8 cellular contexts compared by ENCODE assay signal in genomic region chr1:41023279-41023990, GRCh38. TPM values are rescaled to one million over a fixed set of nuclear protein-coding genes. Genes with fewer than 3 reads are reported as not detected.
DNase-seq lines count a peak whose midpoint lies in the region; ATAC-seq, FAIRE-seq and TF ChIP-seq lines count a peak whose summit lies in the region.

No MANE protein-coding gene starts in this region.

- TF ChIP-seq POLR2A in gastroesophageal sphincter (IDR thresholded peaks at IDR 0.05) = no peak

- H3K9me3 ChIP-seq in cardiac muscle cell (ENCODE audit: low read depth) = no peaks in the 10 kb centered on the region
- H3K9me3 ChIP-seq in SJCRH30 (replicated peaks) = no peaks in the 10 kb centered on the region
- H3K9me3 ChIP-seq in gastroesophageal sphincter = no peaks in the 10 kb centered on the region

- H3K4me3 ChIP-seq in cardiac muscle cell (no peak overlapping the region), SJCRH30 (no peak overlapping the region), gastroesophageal sphincter (no peak overlapping the region)

- TF ChIP-seq EP300 in gastroesophageal sphincter (IDR thresholded peaks at IDR 0.05) = no peak

- intact Hi-C loops in Right ventricle myocardium inferior (cut with DNase I) = no loop called here

- H3K4me1 ChIP-seq in cardiac muscle cell (ENCODE audit: low read depth) (no peaks in the 10 kb centered on the region), SJCRH30 (no peaks in the 10 kb centered on the region), gastroesophageal sphincter (peaks cover 0 to 11% (median 0%) of the 10 kb centered on the region in 3 donors)

- H3K27ac ChIP-seq in cardiac muscle cell = peak overlapping the region; percentile 13
- H3K27ac ChIP-seq in SJCRH30 = no peak overlapping the region
- H3K27ac ChIP-seq in gastroesophageal sphincter = no peak overlapping the region
- H3K27ac ChIP-seq in substantia nigra (ENCODE audit: low read depth, low read length, poor library complexity, severe bottlenecking) = no peak overlapping the region

- no peak for ATAC-seq in Right ventricle myocardium inferior
- ATAC-seq in gastroesophageal sphincter = no peak
- ATAC-seq in GM19467 (IDR thresholded peaks at IDR 0.05; ENCODE audit: unreplicated experiment) = no peak

- H3K27me3 ChIP-seq in cardiac muscle cell (no peaks in the 10 kb centered on the region), SJCRH30 (no peaks in the 10 kb centered on the region), gastroesophageal sphincter (no peaks in the 10 kb centered on the region)

- H3K36me3 ChIP-seq in cardiac muscle cell (peaks cover 18% of the 10 kb centered on the region), SJCRH30 (peaks cover 13% of the 10 kb centered on the region), gastroesophageal sphincter (peaks cover 0 to 54% of the 10 kb centered on the region in 2 donors)

- peak in 1 of 2 donors; percentile 43 for DNase-seq in cardiac muscle cell (ENCODE audit: low read depth in 1 of 2, low spot score in 1 of 2)
- no peak for DNase-seq in Right ventricle myocardium inferior (ENCODE audit: missing footprints)
- DNase-seq in SJCRH30 = peak; percentile 44 to 60
- peak; percentile 56 for DNase-seq in urothelium cell line (ENCODE audit: low spot score)
- DNase-seq in substantia nigra (lab: John Stamatoyannopoulos, UW) = no peak
- no peak for DNase-seq in COR-L47 (lab: John Stamatoyannopoulos, UW)

- TF ChIP-seq CTCF in cardiac muscle cell (IDR thresholded peaks at IDR 0.05; ENCODE audit: low read depth, low read length) (peak; percentile 43), gastroesophageal sphincter (IDR thresholded peaks at IDR 0.05) (peak in 3 of 4 experiments; percentile 16 to 31 (median 22))

- FAIRE-seq in urothelium cell line (lab: Jason Lieb, UNC) = no peak

- WGBS in gastroesophageal sphincter (ENCODE audit: low coverage in 1 of 2), 2 donors = 90 to 100% methylated on average over 1 to 2 of the region's 5 CpGs

RNA-seq across cellular contexts. Expression of gene SLFNL1, which starts 1.9 kb away (rescaled TPM):
- total RNA-seq in cardiac muscle cell (1.5 and 3.0 TPM in 2 replicates), Right ventricle myocardium inferior (0.16 TPM), gastroesophageal sphincter (under 1 TPM; 0.35 to 0.81 (median 0.41) TPM)
- polyA plus RNA-seq in cardiac muscle cell = 0.73 and 1.0 TPM in 2 replicates
- 0.18 and 0.26 TPM in 2 replicates for total RNA-seq in SJCRH30 (2014; rRNA removed; shearing (Covaris generic))

RNA-seq across cellular contexts. Expression of gene CTPS1, which starts 43.9 kb away (rescaled TPM):
- total RNA-seq in cardiac muscle cell (18.7 and 25.2 TPM in 2 replicates), Right ventricle myocardium inferior (7.2 TPM), gastroesophageal sphincter (10 to 100 TPM; 19.6 to 47.4 (median 36.5) TPM)
- 26.0 and 38.0 TPM in 2 replicates for polyA plus RNA-seq in cardiac muscle cell
- total RNA-seq in SJCRH30 (2014; rRNA removed; shearing (Covaris generic)) = 96.2 and 112 TPM in 2 replicates

Comparison
In these comparisons a context has a peak if more than half of its experiments do, and no peak if none do; other contexts are left out.
1. DNase-seq: peak in SJCRH30 (2 of 2) and urothelium cell line (single experiment); none in Right ventricle myocardium inferior (single experiment), substantia nigra (0 of 49) and COR-L47 (single experiment).